ENCODE assay signal across 22 cellular contexts in the genomic region with DNA sequence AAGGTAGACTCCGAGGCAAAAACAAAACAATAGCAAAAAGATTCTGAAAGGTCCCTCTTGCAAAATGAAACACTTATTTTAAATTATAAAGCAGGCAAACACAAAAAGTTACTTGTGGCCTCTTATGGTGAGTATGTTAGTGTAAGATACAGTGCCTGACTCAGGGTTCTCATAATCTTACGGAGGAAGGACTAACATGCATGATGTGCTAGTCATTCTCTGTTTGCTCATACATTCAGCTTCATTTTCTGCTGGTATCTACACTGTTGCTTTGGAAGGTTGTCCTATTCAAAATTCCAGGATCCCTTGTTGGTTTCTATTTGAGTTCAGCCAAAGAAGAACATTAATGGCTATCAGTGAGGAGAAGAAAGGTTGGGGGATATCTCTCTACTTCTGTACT.
"Had no signal": no experiment of that assay in that cellular context is flagged by ENCODE, and none has a peak within 500 bp of the region (broad histone marks: within the 10 kb centered on the region; RNA-seq: fewer than 3 reads in every experiment).

No MANE protein-coding gene starts in this region.

- H3K4me3 Mint-ChIP-seq: activated CD4-positive, alpha-beta memory T cell treated with anti-CD3 and anti-CD28 coated beads, Interleukin-2, amount 10 ng/mL, durations not matched to agents 7 days and 5 days; activated CD4-positive, alpha-beta T cell treated with anti-CD3 and anti-CD28 coated beads, Interleukin-2, amount 10 ng/mL, durations not matched to agents 7 days and 5 days; activated naive CD4-positive, alpha-beta T cell treated with anti-CD3 and anti-CD28 coated beads, Interleukin-2, amount 50 U/mL, for 24 hours; activated T-cell treated with anti-CD3 and anti-CD28 coated beads, Interleukin-2, amount 50 U/mL, for 4 hours; endodermal cell; natural killer cell treated with Interleukin-12 subunit alpha and Interleukin-12 subunit beta and Interleukin-15 and Interleukin-18, amount 100 ng/mL, for 72 hours; stimulated activated naive CD8-positive, alpha-beta T cell treated with anti-CD3 and anti-CD28 coated beads, Interleukin-15, Interleukin-2, amounts not matched to agents 100 ng/mL and 50 ng/mL, for 24 hours; type B pancreatic cell had no signal

- DNase-seq: activated CD4-positive, alpha-beta memory T cell treated with anti-CD3 and anti-CD28 coated beads, Interleukin-2, amount 10 ng/mL, durations not matched to agents 7 days and 5 days; activated CD4-positive, alpha-beta T cell treated with anti-CD3 and anti-CD28 coated beads, Interleukin-2, amount 10 ng/mL, durations not matched to agents 7 days and 5 days; activated CD4-positive, CD25-positive, alpha-beta regulatory T cell treated with anti-CD3 and anti-CD28 coated beads, Interleukin-2, amount 50 U/mL, for 72 hours; activated CD8-positive, alpha-beta memory T cell treated with anti-CD3 and anti-CD28 coated beads, Interleukin-2, amount 50 U/mL, for 48 hours; activated T-cell treated with anti-CD3 and anti-CD28 coated beads, Interleukin-2, amount 50 U/mL, for 4 hours; anterior cingulate cortex; body of pancreas; endodermal cell; heart left ventricle; left ventricle myocardium superior; mucosa of descending colon; right cardiac atrium; stimulated activated CD4-positive, alpha-beta T cell treated with anti-CD3 and anti-CD28 coated beads, Interleukin-2, amount 100 ng/mL, for 48 hours; substantia nigra; T-helper 2 cell; uterus had no signal

- H3K4me1 Mint-ChIP-seq: activated CD4-positive, alpha-beta memory T cell treated with anti-CD3 and anti-CD28 coated beads, Interleukin-2, amount 10 ng/mL, durations not matched to agents 7 days and 5 days; activated CD4-positive, alpha-beta T cell treated with anti-CD3 and anti-CD28 coated beads, Interleukin-2, amount 10 ng/mL, durations not matched to agents 7 days and 5 days; activated naive CD4-positive, alpha-beta T cell treated with anti-CD3 and anti-CD28 coated beads, Interleukin-2, amount 50 U/mL, for 24 hours had no signal

- H3K36me3 Mint-ChIP-seq: activated naive CD4-positive, alpha-beta T cell treated with anti-CD3 and anti-CD28 coated beads, Interleukin-2, amount 50 U/mL, for 24 hours; natural killer cell treated with Interleukin-12 subunit alpha and Interleukin-12 subunit beta and Interleukin-15 and Interleukin-18, amount 100 ng/mL, for 72 hours; type B pancreatic cell had no signal

- H3K4me3 ChIP-seq: body of pancreas, esophagus muscularis mucosa, heart left ventricle, mucosa of descending colon, uterus had no signal

- H3K27ac Mint-ChIP-seq: activated CD4-positive, alpha-beta memory T cell treated with anti-CD3 and anti-CD28 coated beads, Interleukin-2, amount 10 ng/mL, durations not matched to agents 7 days and 5 days; activated CD4-positive, alpha-beta T cell treated with anti-CD3 and anti-CD28 coated beads, Interleukin-2, amount 10 ng/mL, durations not matched to agents 7 days and 5 days; activated naive CD4-positive, alpha-beta T cell treated with anti-CD3 and anti-CD28 coated beads, Interleukin-2, amount 50 U/mL, for 24 hours; activated T-helper 2 cell treated with anti-CD3 and anti-CD28 coated beads, Interferon-gamma antibody, Interleukin-2, Interleukin-4, amounts not matched to agents 10 μg/mL and 5 μg/mL and 100 μg/mL, durations not matched to agents 14 hours and 24 hours and 36 hours; endodermal cell; natural killer cell treated with Interleukin-12 subunit alpha and Interleukin-12 subunit beta and Interleukin-15 and Interleukin-18, amount 100 ng/mL, for 72 hours; stimulated activated naive CD8-positive, alpha-beta T cell treated with anti-CD3 and anti-CD28 coated beads, Interleukin-15, Interleukin-2, amounts not matched to agents 100 ng/mL and 50 ng/mL, for 24 hours; type B pancreatic cell had no signal

- H3K27me3 Mint-ChIP-seq: activated CD4-positive, alpha-beta memory T cell treated with anti-CD3 and anti-CD28 coated beads, Interleukin-2, amount 10 ng/mL, durations not matched to agents 7 days and 5 days; activated CD4-positive, alpha-beta T cell treated with anti-CD3 and anti-CD28 coated beads, Interleukin-2, amount 10 ng/mL, durations not matched to agents 7 days and 5 days; activated naive CD4-positive, alpha-beta T cell treated with anti-CD3 and anti-CD28 coated beads, Interleukin-2, amount 50 U/mL, for 24 hours; natural killer cell treated with Interleukin-12 subunit alpha and Interleukin-12 subunit beta and Interleukin-15 and Interleukin-18, amount 100 ng/mL, for 72 hours; stimulated activated naive CD8-positive, alpha-beta T cell treated with anti-CD3 and anti-CD28 coated beads, Interleukin-15, Interleukin-2, amounts not matched to agents 100 ng/mL and 50 ng/mL, for 24 hours; type B pancreatic cell had no signal

- ATAC-seq: activated T-cell treated with anti-CD3 and anti-CD28 coated beads, Interleukin-2, amount 50 U/mL, for 4 hours; body of pancreas; heart left ventricle; left ventricle myocardium superior; mucosa of descending colon; natural killer cell treated with Interleukin-12 subunit alpha and Interleukin-12 subunit beta and Interleukin-15 and Interleukin-18, amount 100 ng/mL, for 72 hours; right cardiac atrium had no signal

- H3K9me3 Mint-ChIP-seq: activated CD4-positive, alpha-beta memory T cell treated with anti-CD3 and anti-CD28 coated beads, Interleukin-2, amount 10 ng/mL, durations not matched to agents 7 days and 5 days; activated CD4-positive, alpha-beta T cell treated with anti-CD3 and anti-CD28 coated beads, Interleukin-2, amount 10 ng/mL, durations not matched to agents 7 days and 5 days; activated naive CD4-positive, alpha-beta T cell treated with anti-CD3 and anti-CD28 coated beads, Interleukin-2, amount 50 U/mL, for 24 hours; activated T-cell treated with anti-CD3 and anti-CD28 coated beads, Interleukin-2, amount 50 U/mL, for 4 hours; activated T-helper 2 cell treated with anti-CD3 and anti-CD28 coated beads, Interferon-gamma antibody, Interleukin-2, Interleukin-4, amounts not matched to agents 10 μg/mL and 5 μg/mL and 100 μg/mL, durations not matched to agents 14 hours and 24 hours and 36 hours; endodermal cell; natural killer cell treated with Interleukin-12 subunit alpha and Interleukin-12 subunit beta and Interleukin-15 and Interleukin-18, amount 100 ng/mL, for 72 hours; stimulated activated naive CD8-positive, alpha-beta T cell treated with anti-CD3 and anti-CD28 coated beads, Interleukin-15, Interleukin-2, amounts not matched to agents 100 ng/mL and 50 ng/mL, for 24 hours; type B pancreatic cell had no signal
